In the genomic region with DNA sequence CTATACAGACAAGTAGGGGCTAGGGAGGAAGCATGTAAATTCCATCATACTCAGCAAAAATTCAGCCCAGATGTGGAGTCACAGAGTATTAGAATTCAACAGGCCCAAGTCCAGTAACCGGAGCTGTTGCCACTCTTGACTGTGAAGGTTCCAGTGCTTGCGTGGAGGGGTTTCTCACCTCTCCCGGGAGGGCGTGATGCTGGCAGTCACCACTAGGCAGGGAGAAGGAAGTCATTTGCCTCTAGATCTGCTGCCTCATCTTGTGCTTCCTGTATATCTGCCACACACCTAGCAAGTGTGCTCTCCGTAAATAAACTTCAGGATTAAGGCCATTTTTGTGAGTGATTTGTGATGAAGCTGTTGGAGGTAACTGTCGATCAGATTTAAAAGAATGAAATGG, we compare ENCODE assay signal across 8 cellular contexts. TPM values are rescaled to one million over a fixed set of nuclear protein-coding genes. Genes with fewer than 3 reads are reported as not detected.
DNase-seq lines count a peak whose midpoint lies in the region; ATAC-seq lines count a peak whose summit lies in the region.

No MANE protein-coding gene starts in this region.

- peak overlapping the region; percentile 70; the same call in 1 of the 2 replicates for H3K27ac ChIP-seq in SK-N-MC

- no peak overlapping the region for H3K4me3 ChIP-seq in SK-N-MC

- H3K9me3 Mint-ChIP-seq in activated naive CD8-positive, alpha-beta T cell treated with anti-CD3 and anti-CD28 coated beads, Interleukin-2, amount 10 ng/mL, durations not matched to agents 7 days and 5 days = no peaks in the 10 kb centered on the region
- no peaks in the 10 kb centered on the region for H3K9me3 Mint-ChIP-seq in immature natural killer cell

- peaks cover 27% of the 10 kb centered on the region for H3K36me3 Mint-ChIP-seq in activated naive CD8-positive, alpha-beta T cell treated with anti-CD3 and anti-CD28 coated beads, Interleukin-2, amount 10 ng/mL, durations not matched to agents 7 days and 5 days
- peaks cover 0 to 8% (median 0%) of the 10 kb centered on the region in 3 donors for H3K36me3 Mint-ChIP-seq in immature natural killer cell

- POLR2A ChIA-PET in activated naive CD8-positive, alpha-beta T cell treated with anti-CD3 and anti-CD28 coated beads, Interleukin-2, amount 10 ng/mL, durations not matched to agents 7 days and 5 days (lab: Charles Lee) = interaction anchor here (0.6 to 13.2 kb wide), 10 partner anchors 8 to 186 kb away, joined by 3 to 157 read pairs (median 7); a partner anchor contains a TSS

- H3K36me3 ChIP-seq in SK-N-MC (ENCODE audit: insufficient read depth, low read length) = no peaks in the 10 kb centered on the region

- DNase-seq in DMS153 treated with DMSO at 0.1 percent for 48 hours (lab: John Stamatoyannopoulos, UW; ENCODE audit: unreplicated experiment) (peak; percentile 33), HuH-7 (ENCODE audit: low spot score) (peak; percentile 71), SK-N-MC (ENCODE audit: low read depth, low spot score) (no peak), immature natural killer cell (peak; percentile 58 to 69 (median 66)), putamen (ENCODE audit: low spot score) (no peak), DMS79 (lab: John Stamatoyannopoulos, UW) (no peak)
- peak; percentile 51 for DNase-seq in activated naive CD8-positive, alpha-beta T cell treated with anti-CD3 and anti-CD28 coated beads, Interleukin-2, amount 10 ng/mL, durations not matched to agents 7 days and 5 days
- DNase-seq in stimulated activated CD4-positive, alpha-beta T cell treated with anti-CD3 and anti-CD28 coated beads, TNF-alpha, amount 100 ng/mL, for 24 hours (ENCODE audit: low read depth in 3 of 3) = peak; percentile 26 to 57 (median 38)

- no peaks in the 10 kb centered on the region for H3K9me3 ChIP-seq in SK-N-MC (ENCODE audit: low read depth, low read length)

- ATAC-seq in activated naive CD8-positive, alpha-beta T cell treated with anti-CD3 and anti-CD28 coated beads, Interleukin-2, amount 10 ng/mL, durations not matched to agents 7 days and 5 days (ENCODE audit: low read depth) = peak; percentile 30

- H3K4me1 Mint-ChIP-seq in activated naive CD8-positive, alpha-beta T cell treated with anti-CD3 and anti-CD28 coated beads, Interleukin-2, amount 10 ng/mL, durations not matched to agents 7 days and 5 days = peaks cover 65% of the 10 kb centered on the region
- H3K4me1 Mint-ChIP-seq in immature natural killer cell = peaks cover 79 to 85% of the 10 kb centered on the region in 2 donors

- H3K4me3 Mint-ChIP-seq in activated naive CD8-positive, alpha-beta T cell treated with anti-CD3 and anti-CD28 coated beads, Interleukin-2, amount 10 ng/mL, durations not matched to agents 7 days and 5 days = peak overlapping the region; percentile 96
- peak overlapping the region; percentile 95 to 97 (median 96) for H3K4me3 Mint-ChIP-seq in immature natural killer cell

- H3K9ac ChIP-seq in SK-N-MC (ENCODE audit: insufficient read length) = no peak overlapping the region

- H3K27ac Mint-ChIP-seq in activated naive CD8-positive, alpha-beta T cell treated with anti-CD3 and anti-CD28 coated beads, Interleukin-2, amount 10 ng/mL, durations not matched to agents 7 days and 5 days = peak overlapping the region; percentile 93
- H3K27ac Mint-ChIP-seq in immature natural killer cell = peak overlapping the region; percentile 91 to 97 (median 94)

- no peaks in the 10 kb centered on the region for H3K27me3 Mint-ChIP-seq in activated naive CD8-positive, alpha-beta T cell treated with anti-CD3 and anti-CD28 coated beads, Interleukin-2, amount 10 ng/mL, durations not matched to agents 7 days and 5 days
- H3K27me3 Mint-ChIP-seq in immature natural killer cell (ENCODE audit: low read depth in 3 of 3) = peaks cover 13 to 27% (median 14%) of the 10 kb centered on the region in 3 donors

RNA-seq across cellular contexts. Expression of a gene that starts 1.0 kb away (rescaled TPM):
- total RNA-seq in activated naive CD8-positive, alpha-beta T cell treated with anti-CD3 and anti-CD28 coated beads, Interleukin-2, amount 10 ng/mL, durations not matched to agents 7 days and 5 days = 100 to 1,000 TPM; 124 to 130 TPM
- 100 to 1,000 TPM; 226 to 318 (median 229) TPM for polyA plus RNA-seq in immature natural killer cell

RNA-seq across cellular contexts. Expression of a gene that starts 1.4 kb away (rescaled TPM):
- 1 to 10 TPM; 7.0 to 8.6 TPM for total RNA-seq in activated naive CD8-positive, alpha-beta T cell treated with anti-CD3 and anti-CD28 coated beads, Interleukin-2, amount 10 ng/mL, durations not matched to agents 7 days and 5 days
- polyA plus RNA-seq in immature natural killer cell = 10 to 100 TPM in 1 of 3 donors, 1 to 10 TPM in 2; 8.2 to 19.9 (median 9.8) TPM

RNA-seq across cellular contexts. Expression of a gene that starts 14.9 kb away (rescaled TPM):
- 10 to 100 TPM; 10.6 to 13.5 TPM for total RNA-seq in activated naive CD8-positive, alpha-beta T cell treated with anti-CD3 and anti-CD28 coated beads, Interleukin-2, amount 10 ng/mL, durations not matched to agents 7 days and 5 days
- 1 to 10 TPM; 1.1 to 3.1 (median 2.2) TPM for polyA plus RNA-seq in immature natural killer cell

RNA-seq across cellular contexts. Expression of a gene that starts 27.9 kb away (rescaled TPM):
- total RNA-seq in activated naive CD8-positive, alpha-beta T cell treated with anti-CD3 and anti-CD28 coated beads, Interleukin-2, amount 10 ng/mL, durations not matched to agents 7 days and 5 days = 1 to 10 TPM in 1 of 2 experiments, under 1 TPM in 1; 0.45 to 1.3 TPM
- polyA plus RNA-seq in immature natural killer cell = under 1 TPM in 1 of 3 donors, not detected in 2; 0.85 TPM

RNA-seq across cellular contexts. Expression of a gene that starts 53.1 kb away (rescaled TPM):
- 100 to 1,000 TPM; 107 to 108 TPM for total RNA-seq in activated naive CD8-positive, alpha-beta T cell treated with anti-CD3 and anti-CD28 coated beads, Interleukin-2, amount 10 ng/mL, durations not matched to agents 7 days and 5 days
- 100 to 1,000 TPM in 2 of 3 donors, 10 to 100 TPM in 1; 83.5 to 145 (median 127) TPM for polyA plus RNA-seq in immature natural killer cell

Comparison
In these comparisons a context has a peak if more than half of its experiments do, and no peak if none do; other contexts are left out.
1. DNase-seq: peak in DMS153 treated with DMSO at 0.1 percent for 48 hours (single experiment), HuH-7 (single experiment), activated naive CD8-positive, alpha-beta T cell treated with anti-CD3 and anti-CD28 coated beads, Interleukin-2, amount 10 ng/mL, durations not matched to agents 7 days and 5 days (single experiment), immature natural killer cell (3 of 3) and stimulated activated CD4-positive, alpha-beta T cell treated with anti-CD3 and anti-CD28 coated beads, TNF-alpha, amount 100 ng/mL, for 24 hours (3 of 3); none in SK-N-MC (single experiment), putamen (single experiment) and DMS79 (single experiment).